ENCODE assay signal across 8 cellular contexts in the genomic region with DNA sequence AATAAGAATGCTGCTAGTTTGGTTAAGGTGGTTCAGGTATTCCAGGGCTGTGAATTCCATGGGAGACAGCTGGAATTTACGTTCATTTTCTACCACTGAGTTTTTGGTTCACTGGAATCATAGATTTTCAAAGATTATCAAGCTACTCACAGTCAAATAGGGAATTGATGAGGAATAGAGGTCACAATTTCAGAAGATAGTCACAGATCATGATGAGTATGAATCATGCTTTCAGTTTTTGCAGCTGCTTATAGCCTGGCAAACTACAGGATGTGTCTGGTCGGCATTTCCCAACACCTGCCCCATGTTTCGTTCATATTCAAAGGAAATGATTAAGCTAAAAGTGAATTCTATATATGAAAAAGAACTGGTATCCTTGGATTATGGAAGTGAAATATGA. TPM values are rescaled to one million over a fixed set of nuclear protein-coding genes. Genes with fewer than 3 reads are reported as not detected.
DNase-seq lines count a peak whose midpoint lies in the region; ATAC-seq, FAIRE-seq and TF ChIP-seq lines count a peak whose summit lies in the region.

No MANE protein-coding gene starts in this region.

- peaks cover 9% of the 10 kb centered on the region for H3K4me1 ChIP-seq in GM12878 (ENCODE audit: control insufficient read depth, insufficient read depth, low read length)

- H3K4me3 Mint-ChIP-seq in glutamatergic neuron (ENCODE audit: unreplicated experiment), result no peak overlapping the region

- no peaks in the 10 kb centered on the region for H3K9me3 Mint-ChIP-seq in glutamatergic neuron (ENCODE audit: unreplicated experiment)

- H3K36me3 Mint-ChIP-seq in glutamatergic neuron (ENCODE audit: unreplicated experiment), result no peaks in the 10 kb centered on the region

- TF ChIP-seq CTCF in GM06990 (IDR thresholded peaks at IDR 0.05; ENCODE audit: insufficient read depth, low read length, poor library complexity, severe bottlenecking) (no peak), GM12878 (IDR thresholded peaks at IDR 0.05 in 2 of 3, conservative IDR thresholded peaks at IDR 0.05 in 1 of 3; ENCODE audit: control insufficient read depth in 2 of 3, extremely low read depth in 1 of 3, insufficient read depth in 1 of 3, low read depth in 3 of 3, low read length in 3 of 3) (no peak), glutamatergic neuron (IDR thresholded peaks at IDR 0.05; ENCODE audit: partially characterized antibody, unreplicated experiment) (no peak)

- no peaks in the 10 kb centered on the region for H3K9me3 ChIP-seq in GM12878 (replicated peaks; ENCODE audit: control insufficient read depth, insufficient read depth, low read length)

- no peak for TF ChIP-seq RAD21 in GM12878 (IDR thresholded peaks at IDR 0.05; ENCODE audit: insufficient read depth, low read depth, low read length)

- WGBS in GM12878 (ENCODE audit: insufficient coverage, insufficient replicate concordance, low lambda C conversion rate, missing lambda C conversion rate), result 0% methylated on average over 3 of the region's 3 CpGs

- RAD21 ChIA-PET in GM12878 (lab: Charles Lee; ENCODE audit: unreplicated experiment), result interaction anchor here (0.9 to 1.9 kb wide), 6 partner anchors 10 to 59 kb away, joined by 3 to 6 read pairs (median 5); a partner anchor contains a TSS

- peak; percentile 83 for FAIRE-seq in GM12878 (lab: Jason Lieb, UNC)

- peak overlapping the region; percentile 40 for H2AFZ ChIP-seq in GM12878 (ENCODE audit: control insufficient read depth, low read depth, low read length)

- peak overlapping the region; percentile 74; the same call in 1 of the 2 replicates for H3K27ac ChIP-seq in GM12878 (ENCODE audit: control insufficient read depth, insufficient read depth)

- H4K20me1 ChIP-seq in GM12878 (ENCODE audit: control insufficient read depth, insufficient read depth), result no peaks in the 10 kb centered on the region

- CTCF ChIA-PET in GM12878 (lab: Yijun Ruan, JAX), result interaction anchor here (0.8 kb wide), 1 partner anchor 49 kb away, joined by 3 read pairs; no protein-coding TSS in a partner anchor

- H3K4me3 ChIP-seq in GM06990 (replicated peaks; ENCODE audit: low read depth, low read length) (no peak overlapping the region), GM12878 (no peak overlapping the region; the same call in 1 of the 2 replicates)

- DNase-seq in GM06990 (ENCODE audit: extremely low read depth, insufficient read length) (peak; percentile 23), GM12878 (ENCODE audit: low read depth, low spot score) (peak; percentile 56), glutamatergic neuron (no peak), NCI-H2196 treated with DMSO at 0.1 percent for 48 hours (lab: John Stamatoyannopoulos, UW; ENCODE audit: unreplicated experiment) (no peak), SKM-1 (lab: John Stamatoyannopoulos, UW; ENCODE audit: unreplicated experiment) (no peak), nucleus accumbens (lab: John Stamatoyannopoulos, UW) (no peak)

- H3K4me1 Mint-ChIP-seq in glutamatergic neuron (ENCODE audit: low read depth, unreplicated experiment), result no peaks in the 10 kb centered on the region

- H3K79me2 ChIP-seq in GM12878 (ENCODE audit: control insufficient read depth, insufficient read depth, low read length), result no peaks in the 10 kb centered on the region

- intact Hi-C loops in GM12878 (cut with micrococcal nuclease; ENCODE audit: unreplicated experiment), result no loop called here

- ATAC-seq in GM21423 (IDR thresholded peaks at IDR 0.05; ENCODE audit: unreplicated experiment), result peak; percentile 92
- peak; percentile 87 for ATAC-seq in HG03571 (IDR thresholded peaks at IDR 0.05; ENCODE audit: unreplicated experiment)
- ATAC-seq in GM12878, result peak; percentile 93

- in situ Hi-C loops in GM12878 (cut with MboI), result no loop called here

- H3K4me2 ChIP-seq in GM12878 (ENCODE audit: control insufficient read depth, insufficient read depth), result peak overlapping the region; percentile 80

- no peak for TF ChIP-seq POLR2A in GM12878 (IDR thresholded peaks at IDR 0.05; ENCODE audit: low read depth, low read length)

- H3K36me3 ChIP-seq in GM06990 (ENCODE audit: control insufficient read depth, insufficient read depth, low read length) (no peaks in the 10 kb centered on the region), GM12878 (ENCODE audit: control insufficient read depth in 2 of 2, insufficient read depth in 2 of 2, low read length in 1 of 2) (no peaks in the 10 kb centered on the region)

- peak; percentile 37 to 49; a peak in 2 of 4 replicates for TF ChIP-seq EP300 in GM12878 (IDR thresholded peaks at IDR 0.05; ENCODE audit: borderline replicate concordance in 1 of 2, control insufficient read depth in 1 of 2, low read depth in 2 of 2, low read length in 2 of 2)

- H3K27me3 Mint-ChIP-seq in glutamatergic neuron (ENCODE audit: unreplicated experiment), result no peaks in the 10 kb centered on the region

- H3K27me3 ChIP-seq in GM06990 (replicated peaks; ENCODE audit: control insufficient read depth, insufficient read depth, low read length), result no peaks in the 10 kb centered on the region
- H3K27me3 ChIP-seq in GM12878 (replicated peaks in 1 of 2; ENCODE audit: control insufficient read depth in 2 of 2, insufficient read depth in 2 of 2, low read length in 1 of 2), result no peaks in the 10 kb centered on the region

- no peak overlapping the region for H3K9ac ChIP-seq in GM12878 (ENCODE audit: control insufficient read depth, insufficient read depth, low read length)

- H3K27ac Mint-ChIP-seq in glutamatergic neuron (ENCODE audit: unreplicated experiment), result no peak overlapping the region

- SMC1A ChIA-PET in GM12878 (lab: Charles Lee; ENCODE audit: uncharacterized antibody, unreplicated experiment), result interaction anchor here (0.6 to 2.1 kb wide), 10 partner anchors 8 to 522 kb away, joined by 3 to 6 read pairs (median 4); a partner anchor contains a TSS

- POLR2A ChIA-PET in GM12878 (lab: Charles Lee), result interaction anchor here (0.9 kb wide), 1 partner anchor 13 kb away, joined by 3 read pairs; no protein-coding TSS in a partner anchor

- BruUV-seq in GM12878 (replicated peaks; lab: Mats Ljungman, UMichigan), result no TSS peak

TF ChIP-seq in GM12878, 131 proteins besides CTCF, POLR2A, EP300 and RAD21 (continues in another document):
- TF ChIP-seq TCF12 (IDR thresholded peaks at IDR 0.05; ENCODE audit: low read depth, low read length), result peak; percentile 89
- no peak for TF ChIP-seq MYC (IDR thresholded peaks at IDR 0.05; ENCODE audit: insufficient read depth, insufficient read length, insufficient replicate concordance, low read length, severe bottlenecking)
- TF ChIP-seq, protein P1, sequence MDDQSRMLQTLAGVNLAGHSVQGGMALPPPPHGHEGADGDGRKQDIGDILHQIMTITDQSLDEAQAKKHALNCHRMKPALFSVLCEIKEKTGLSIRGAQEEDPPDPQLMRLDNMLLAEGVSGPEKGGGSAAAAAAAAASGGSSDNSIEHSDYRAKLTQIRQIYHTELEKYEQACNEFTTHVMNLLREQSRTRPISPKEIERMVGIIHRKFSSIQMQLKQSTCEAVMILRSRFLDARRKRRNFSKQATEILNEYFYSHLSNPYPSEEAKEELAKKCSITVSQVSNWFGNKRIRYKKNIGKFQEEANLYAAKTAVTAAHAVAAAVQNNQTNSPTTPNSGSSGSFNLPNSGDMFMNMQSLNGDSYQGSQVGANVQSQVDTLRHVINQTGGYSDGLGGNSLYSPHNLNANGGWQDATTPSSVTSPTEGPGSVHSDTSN (IDR thresholded peaks at IDR 0.05; ENCODE audit: insufficient replicate concordance, low read depth, low read length), result no peak
- TF ChIP-seq IRF4 (IDR thresholded peaks at IDR 0.05; ENCODE audit: low read depth, low read length), result peak; percentile 63
- no peak for TF ChIP-seq TAF1 (IDR thresholded peaks at IDR 0.05; ENCODE audit: borderline replicate concordance, low read depth, low read length)
- TF ChIP-seq, protein P2, sequence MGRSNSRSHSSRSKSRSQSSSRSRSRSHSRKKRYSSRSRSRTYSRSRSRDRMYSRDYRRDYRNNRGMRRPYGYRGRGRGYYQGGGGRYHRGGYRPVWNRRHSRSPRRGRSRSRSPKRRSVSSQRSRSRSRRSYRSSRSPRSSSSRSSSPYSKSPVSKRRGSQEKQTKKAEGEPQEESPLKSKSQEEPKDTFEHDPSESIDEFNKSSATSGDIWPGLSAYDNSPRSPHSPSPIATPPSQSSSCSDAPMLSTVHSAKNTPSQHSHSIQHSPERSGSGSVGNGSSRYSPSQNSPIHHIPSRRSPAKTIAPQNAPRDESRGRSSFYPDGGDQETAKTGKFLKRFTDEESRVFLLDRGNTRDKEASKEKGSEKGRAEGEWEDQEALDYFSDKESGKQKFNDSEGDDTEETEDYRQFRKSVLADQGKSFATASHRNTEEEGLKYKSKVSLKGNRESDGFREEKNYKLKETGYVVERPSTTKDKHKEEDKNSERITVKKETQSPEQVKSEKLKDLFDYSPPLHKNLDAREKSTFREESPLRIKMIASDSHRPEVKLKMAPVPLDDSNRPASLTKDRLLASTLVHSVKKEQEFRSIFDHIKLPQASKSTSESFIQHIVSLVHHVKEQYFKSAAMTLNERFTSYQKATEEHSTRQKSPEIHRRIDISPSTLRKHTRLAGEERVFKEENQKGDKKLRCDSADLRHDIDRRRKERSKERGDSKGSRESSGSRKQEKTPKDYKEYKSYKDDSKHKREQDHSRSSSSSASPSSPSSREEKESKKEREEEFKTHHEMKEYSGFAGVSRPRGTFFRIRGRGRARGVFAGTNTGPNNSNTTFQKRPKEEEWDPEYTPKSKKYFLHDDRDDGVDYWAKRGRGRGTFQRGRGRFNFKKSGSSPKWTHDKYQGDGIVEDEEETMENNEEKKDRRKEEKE (IDR thresholded peaks at IDR 0.05), result no peak
- no peak for TF ChIP-seq ZNF24 (IDR thresholded peaks at IDR 0.05)
- peak; percentile 51; the same call in 1 of the 2 replicates for TF ChIP-seq DPF2 (IDR thresholded peaks at IDR 0.05)
- peak; percentile 93 for TF ChIP-seq NFIC (IDR thresholded peaks at IDR 0.05; ENCODE audit: low read depth, low read length)

RNA-seq across cellular contexts. Expression of a gene that starts 58.7 kb away (rescaled TPM):
- 53.2 and 62.3 TPM in 2 replicates for total RNA-seq in GM12878 (2013; cell fraction: nucleolus; rRNA removed)
- total RNA-seq in GM12878 (2014; rRNA removed) (23.4 and 24.9 TPM in 2 replicates), GM12878 (2014; rRNA removed; fragmentation: Illumina TruSeq; extraction: Trizol) (21.1 and 21.4 TPM in 2 replicates), GM12878 (2021) (22.8 and 23.5 TPM in 2 replicates), glutamatergic neuron (ENCODE audit: unreplicated experiment) (13.6 TPM)
- polyA plus RNA-seq in GM12878 (2011; ENCODE audit: low read depth), result 11.9 TPM
- polyA plus RNA-seq in GM12878 (2011; rRNA removed) (27.2 and 52.0 TPM in 2 replicates), GM12878 (2014; fragmentation: Illumina TruSeq; extraction: Trizol) (21.6 and 30.8 TPM in 2 replicates), GM12878 (2014; fragmentation: Nextera tagmentation; extraction: Ambion mirVana) (10 to 100 TPM; 12.9 to 34.8 TPM), GM12878 (2014; rRNA removed) (26.2 and 28.1 TPM in 2 replicates), GM12878 (2016; fragmentation: Nextera tagmentation; extraction: Ambion mirVana) (10 to 100 TPM; 56.0 to 57.1 TPM)
- 10.3 and 11.5 TPM in 2 replicates for polyA plus RNA-seq in GM12878 (2011; cell fraction: cytosol; rRNA removed)
- 11.0 and 12.9 TPM in 2 replicates for polyA plus RNA-seq in GM12878 (2011; cell fraction: nucleus; rRNA removed)
- polyA plus RNA-seq in GM12878 (2012), result 12.3 and 15.8 TPM in 2 replicates
- polyA minus RNA-seq in GM12878 (2011; rRNA and poly(A)+ RNA removed), result 15.6 and 16.8 TPM in 2 replicates
- polyA minus RNA-seq in GM12878 (2011; cell fraction: cytosol; rRNA and poly(A)+ RNA removed), result 3.7 and 6.3 TPM in 2 replicates
- polyA minus RNA-seq in GM12878 (2011; cell fraction: nucleus; rRNA and poly(A)+ RNA removed), result 16.7 and 23.7 TPM in 2 replicates

Comparison
In these comparisons a context has a peak if more than half of its experiments do, and no peak if none do; other contexts are left out.
1. DNase-seq: peak in GM06990 (single experiment) and GM12878 (single experiment); none in glutamatergic neuron (single experiment), NCI-H2196 treated with DMSO at 0.1 percent for 48 hours (single experiment), SKM-1 (single experiment) and nucleus accumbens (0 of 56).
2. Peak in every context shown above with its lines, with median percentiles within 50 percentile points of each other: ATAC-seq.